ENCODE assay signal across 25 cellular contexts in the genomic region with DNA sequence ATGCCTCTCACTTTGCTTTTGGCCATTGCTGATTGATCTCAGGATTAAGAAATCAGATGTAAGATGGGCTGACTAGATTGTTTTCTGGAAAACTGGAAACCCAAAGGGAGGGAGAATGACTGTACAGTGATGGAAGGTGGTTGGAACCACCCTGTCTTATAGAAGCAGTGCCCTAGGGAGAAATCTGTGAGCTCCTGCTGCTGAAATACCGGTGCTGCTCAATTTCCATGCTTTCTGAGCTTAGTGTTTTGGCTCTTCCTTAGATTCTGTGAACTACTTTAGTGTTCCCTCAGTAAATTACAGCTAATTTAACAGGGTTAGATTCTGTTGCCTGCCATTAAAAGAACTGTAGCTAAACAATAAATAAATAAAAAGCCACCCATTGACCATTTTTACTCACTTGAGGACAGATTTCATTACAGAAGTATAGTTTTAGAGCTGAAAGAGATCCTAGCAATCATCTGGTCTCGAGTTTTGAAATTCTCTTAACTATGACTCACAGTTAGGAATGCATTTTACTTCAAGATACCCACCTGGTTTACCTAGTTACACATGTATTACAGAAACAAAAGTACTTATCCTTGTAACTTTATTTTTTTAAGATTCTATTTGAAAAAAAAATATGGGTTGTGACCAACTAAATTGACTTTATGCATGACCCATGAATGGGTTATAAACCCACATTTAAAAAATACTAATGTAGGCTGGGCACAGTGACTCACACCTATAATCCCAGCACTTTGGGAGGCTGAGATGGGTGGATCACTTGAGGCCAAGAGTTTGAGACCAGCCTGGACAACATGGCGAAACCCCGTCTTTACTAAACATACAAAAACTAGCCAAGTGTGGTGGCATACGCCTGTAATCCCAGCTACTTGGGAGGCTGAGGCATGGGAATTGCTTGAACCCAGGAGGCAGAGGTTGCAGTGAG. TPM values are rescaled to one million over a fixed set of nuclear protein-coding genes. Genes with fewer than 3 reads are reported as not detected.
DNase-seq lines count a peak whose midpoint lies in the region; ATAC-seq, FAIRE-seq and TF ChIP-seq lines count a peak whose summit lies in the region.
"Had no signal": no experiment of that assay in that cellular context is flagged by ENCODE, and none has a peak within 500 bp of the region (broad histone marks: within the 10 kb centered on the region; RNA-seq: fewer than 3 reads in every experiment).

No MANE protein-coding gene starts in this region.

- H3K4ac ChIP-seq in trophoblast cell (ENCODE audit: low read depth, low read length): no peak overlapping the region

- no CpG with 5 or more reads among the region's 5 CpGs for whole genome bisulfite sequencing in trophoblast cell (ENCODE audit: extremely low coverage, insufficient coverage, insufficient read length)

- H2AFZ ChIP-seq in trophoblast cell (ENCODE audit: insufficient read depth, low read length, poor library complexity): no peak overlapping the region

- H3K27me3 ChIP-seq in trophoblast cell (ENCODE audit: insufficient read depth, low read length): no peaks in the 10 kb centered on the region
- H3K27me3 ChIP-seq: ascending aorta, heart right ventricle, right lobe of liver had no signal

- no peak overlapping the region for H3K23ac ChIP-seq in trophoblast cell (ENCODE audit: low read length)

- TF ChIP-seq CTCF in RWPE1 (conservative IDR thresholded peaks at IDR 0.05; ENCODE audit: low read depth) (no peak), fibroblast of pulmonary artery (IDR thresholded peaks at IDR 0.05; ENCODE audit: low read length, missing control alignments) (no peak)

- peak overlapping the region; percentile 58 for H2BK120ac ChIP-seq in trophoblast cell (ENCODE audit: insufficient read depth, low read length, poor library complexity)

- no peak overlapping the region for H4K12ac ChIP-seq in trophoblast cell (ENCODE audit: low read depth, low read length)

- CTCF ChIA-PET in RWPE1 (lab: Yijun Ruan, JAX): interaction anchor here (0.6 to 1.3 kb wide), 4 partner anchors 9 to 77 kb away, joined by 4 to 8 read pairs (median 4); no protein-coding TSS in a partner anchor

- peak overlapping the region; percentile 63 for H3K27ac ChIP-seq in RWPE1
- H3K27ac ChIP-seq in trophoblast cell (ENCODE audit: low read depth, low read length): peak overlapping the region; percentile 73
- H3K27ac ChIP-seq: ascending aorta, heart right ventricle, right lobe of liver had no signal

- peak overlapping the region; percentile 61 for H4K8ac ChIP-seq in trophoblast cell (ENCODE audit: low read depth, low read length)

- peak overlapping the region; percentile 73 for H4K91ac ChIP-seq in trophoblast cell (ENCODE audit: low read depth, low read length)

- no peak overlapping the region for H3K4me3 ChIP-seq in fibroblast of pulmonary artery (replicated peaks; ENCODE audit: low read depth, low read length)
- H3K4me3 ChIP-seq in trophoblast cell (ENCODE audit: low read depth, low read length): no peak overlapping the region
- H3K4me3 ChIP-seq: ascending aorta, heart right ventricle, right lobe of liver had no signal

- peak overlapping the region; percentile 87 for H2BK12ac ChIP-seq in trophoblast cell (ENCODE audit: low read length)

- peaks cover 7 to 11% of the 10 kb centered on the region in 2 experiments for H3K36me3 ChIP-seq in trophoblast cell (ENCODE audit: control insufficient read depth in 1 of 2, insufficient read depth in 2 of 2, low read length in 2 of 2)
- H3K36me3 ChIP-seq: right lobe of liver had no signal

- H3K9ac ChIP-seq in trophoblast cell (ENCODE audit: low read length): no peak overlapping the region

- no peak overlapping the region for H3K4me2 ChIP-seq in trophoblast cell (ENCODE audit: low read length)

- ATAC-seq in HG03565 (IDR thresholded peaks at IDR 0.05; ENCODE audit: unreplicated experiment): no peak
- ATAC-seq: activated T-cell treated with anti-CD3 and anti-CD28 coated beads, Interleukin-2, amount 50 U/mL, for 72 hours; effector memory CD8-positive, alpha-beta T cell; heart right ventricle; naive thymus-derived CD8-positive, alpha-beta T cell; right lobe of liver had no signal

- H3K4me1 ChIP-seq in trophoblast cell (ENCODE audit: control insufficient read depth in 1 of 2, insufficient read depth in 2 of 2, low read length in 2 of 2): peaks cover 5 to 12% of the 10 kb centered on the region in 2 experiments
- H3K4me1 ChIP-seq: right lobe of liver had no signal

- H3K79me1 ChIP-seq in trophoblast cell (ENCODE audit: low read length): peaks cover 6% of the 10 kb centered on the region

- H3K9me3 ChIP-seq in trophoblast cell (ENCODE audit: insufficient read depth, low read depth, low read length): no peaks in the 10 kb centered on the region
- H3K9me3 ChIP-seq: ascending aorta, heart right ventricle, right lobe of liver had no signal

- peak; percentile 44 for FAIRE-seq in GM19239 (lab: Jason Lieb, UNC)

- H3K18ac ChIP-seq in trophoblast cell (ENCODE audit: low read length): no peak overlapping the region

- H2BK5ac ChIP-seq in trophoblast cell (ENCODE audit: low read depth, low read length, poor library complexity): peak overlapping the region; percentile 69

- DNase-seq in GM19239 (ENCODE audit: insufficient read length, low spot score) (no peak), RWPE1 (ENCODE audit: low spot score) (peak; percentile 95), fibroblast of pulmonary artery (ENCODE audit: low read depth) (peak; percentile 13), trophoblast cell (peak; percentile 19 to 82), hepatic stellate cell (ENCODE audit: low spot score) (no peak), AG08395 (ENCODE audit: low spot score) (no peak)
- DNase-seq in activated CD4-positive, CD25-positive, alpha-beta regulatory T cell (lab: John Stamatoyannopoulos, UW): no peak
- DNase-seq: activated CD4-positive, alpha-beta T cell treated with anti-CD3 and anti-CD28 coated beads for 1 hour; activated CD8-positive, alpha-beta memory T cell treated with anti-CD3 and anti-CD28 coated beads for 24 hours; activated naive CD4-positive, alpha-beta T cell treated with anti-CD3 and anti-CD28 coated beads, Interleukin-2, amount 50 U/mL, for 16 hours; activated T-cell treated with anti-CD3 and anti-CD28 coated beads, Interleukin-2, amount 50 U/mL, for 72 hours; CD4-positive, alpha-beta memory T cell; cerebellar nuclear complex; effector memory CD8-positive, alpha-beta T cell; GF-D8; heart right ventricle; Kasumi-1; naive thymus-derived CD8-positive, alpha-beta T cell; NCI-H1092 treated with DMSO at 0.1 percent for 48 hours; NCI-H2081; NCI-H524; right lobe of liver; stimulated activated CD4-positive, alpha-beta T cell treated with anti-CD3 and anti-CD28 coated beads, Interleukin-15, amount 100 ng/mL, for 24 hours had no signal

- H3K14ac ChIP-seq in trophoblast cell (ENCODE audit: low read length): no peak overlapping the region

- no peak overlapping the region for H2AK5ac ChIP-seq in trophoblast cell (ENCODE audit: low read length)

- H3K79me2 ChIP-seq in trophoblast cell (ENCODE audit: control insufficient read depth, insufficient read depth, low read length, poor library complexity): no peaks in the 10 kb centered on the region

- POLR2A ChIA-PET in RWPE1 (lab: Yijun Ruan, JAX; ENCODE audit: low non-redundant PET): no interaction called here

RNA-seq across cellular contexts. Expression of gene CAMSAP2, which starts 33.2 kb away (rescaled TPM):
- 61.0 and 62.4 TPM in 2 replicates for polyA plus RNA-seq in trophoblast cell (2013)

Comparison
In these comparisons a context has a peak if more than half of its experiments do, and no peak if none do; other contexts are left out.
1. DNase-seq: peak in RWPE1 (single experiment), fibroblast of pulmonary artery (single experiment) and trophoblast cell (2 of 2); none in GM19239 (single experiment), hepatic stellate cell (single experiment), activated CD4-positive, CD25-positive, alpha-beta regulatory T cell (0 of 4) and AG08395 (single experiment).